In the genomic region with DNA sequence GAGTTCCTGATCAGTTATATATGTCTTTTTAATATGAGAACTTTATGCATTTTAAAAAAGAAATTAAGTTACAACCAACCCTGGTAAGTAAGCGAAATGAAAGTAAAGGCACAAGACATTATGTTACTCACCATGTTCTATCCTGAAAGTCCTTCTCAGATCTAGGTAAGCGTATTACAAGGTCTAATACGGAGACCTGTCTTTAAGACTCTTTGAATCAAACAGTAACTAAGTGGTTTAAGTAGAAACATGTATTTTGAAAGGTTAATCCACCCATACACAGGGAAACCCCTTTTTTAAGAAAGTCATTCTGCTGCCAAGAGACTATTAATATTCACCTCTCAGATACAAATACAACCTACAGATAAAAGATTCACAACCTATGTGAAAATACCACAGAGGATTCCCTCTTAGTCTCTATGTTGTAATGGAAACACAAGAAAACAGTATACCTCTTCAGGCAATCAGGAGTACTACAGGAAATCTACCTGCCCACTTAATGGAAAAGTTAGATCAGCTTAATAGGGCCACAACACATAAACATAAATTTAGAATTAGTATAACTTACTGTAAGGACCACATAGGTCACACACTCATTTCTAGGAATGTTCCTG, we compare ENCODE assay signal across 9 cellular contexts.
DNase-seq lines count a peak whose midpoint lies in the region; ATAC-seq, FAIRE-seq and TF ChIP-seq lines count a peak whose summit lies in the region.
"Had no signal": no experiment of that assay in that cellular context is flagged by ENCODE, and none has a peak within 500 bp of the region (broad histone marks: within the 10 kb centered on the region; RNA-seq: fewer than 3 reads in every experiment).

No MANE protein-coding gene starts in this region.

- H3K4me3 ChIP-seq in right cardiac atrium (ENCODE audit: low read length) = no peak overlapping the region

- H3K27me3 Mint-ChIP-seq in endothelial cell (ENCODE audit: unreplicated experiment) = no peaks in the 10 kb centered on the region

- H3K27ac Mint-ChIP-seq in endothelial cell (ENCODE audit: unreplicated experiment) = no peak overlapping the region

- no peaks in the 10 kb centered on the region for H3K36me3 Mint-ChIP-seq in endothelial cell (ENCODE audit: low read depth, unreplicated experiment)

- no peaks in the 10 kb centered on the region for H3K9me3 Mint-ChIP-seq in endothelial cell (ENCODE audit: unreplicated experiment)

- intact Hi-C loops in right cardiac atrium (cut with DNase I) = no loop called here

- DNase-seq in endothelial cell (ENCODE audit: low spot score) (no peak), A172 (ENCODE audit: low spot score) (no peak), frontal cortex (ENCODE audit: low spot score in 2 of 2) (no peak), right cardiac atrium (no peak), GOT3 (lab: John Stamatoyannopoulos, UW) (no peak)

- 92% methylated on average over 3 of the region's 3 CpGs for WGBS in right cardiac atrium

- ATAC-seq in GM18499 (IDR thresholded peaks at IDR 0.05; ENCODE audit: insufficient read depth, unreplicated experiment) (peak; percentile 72), GM21381 (IDR thresholded peaks at IDR 0.05; ENCODE audit: unreplicated experiment) (peak; percentile 85), HG03280 (IDR thresholded peaks at IDR 0.05; ENCODE audit: unreplicated experiment) (peak; percentile 80), right cardiac atrium (no peak)

- no peak for FAIRE-seq in frontal cortex (lab: Jason Lieb, UNC)
- FAIRE-seq: keratinocyte had no signal

- H3K27me3 ChIP-seq in right cardiac atrium (ENCODE audit: control insufficient read depth, insufficient read depth) = no peaks in the 10 kb centered on the region

- H3K4me1 Mint-ChIP-seq in endothelial cell (ENCODE audit: unreplicated experiment) = no peaks in the 10 kb centered on the region

- H3K4me3 Mint-ChIP-seq in endothelial cell (ENCODE audit: unreplicated experiment) = no peak overlapping the region

- H3K9me3 ChIP-seq in right cardiac atrium (ENCODE audit: control insufficient read depth, low read length) = no peaks in the 10 kb centered on the region

- no peak overlapping the region for H3K27ac ChIP-seq in right cardiac atrium (ENCODE audit: low read length)

- no peaks in the 10 kb centered on the region for H3K4me1 ChIP-seq in right cardiac atrium (ENCODE audit: control insufficient read depth, insufficient read depth, low read length)

- peak; percentile 21 for TF ChIP-seq CTCF in endothelial cell (IDR thresholded peaks at IDR 0.05; ENCODE audit: unreplicated experiment)

Comparison
In these comparisons a context has a peak if more than half of its experiments do, and no peak if none do; other contexts are left out.
1. ATAC-seq: peak in GM18499 (single experiment), GM21381 (single experiment) and HG03280 (single experiment); none in right cardiac atrium (0 of 2).